ENCODE assay signal across 11 cellular contexts in the genomic region with DNA sequence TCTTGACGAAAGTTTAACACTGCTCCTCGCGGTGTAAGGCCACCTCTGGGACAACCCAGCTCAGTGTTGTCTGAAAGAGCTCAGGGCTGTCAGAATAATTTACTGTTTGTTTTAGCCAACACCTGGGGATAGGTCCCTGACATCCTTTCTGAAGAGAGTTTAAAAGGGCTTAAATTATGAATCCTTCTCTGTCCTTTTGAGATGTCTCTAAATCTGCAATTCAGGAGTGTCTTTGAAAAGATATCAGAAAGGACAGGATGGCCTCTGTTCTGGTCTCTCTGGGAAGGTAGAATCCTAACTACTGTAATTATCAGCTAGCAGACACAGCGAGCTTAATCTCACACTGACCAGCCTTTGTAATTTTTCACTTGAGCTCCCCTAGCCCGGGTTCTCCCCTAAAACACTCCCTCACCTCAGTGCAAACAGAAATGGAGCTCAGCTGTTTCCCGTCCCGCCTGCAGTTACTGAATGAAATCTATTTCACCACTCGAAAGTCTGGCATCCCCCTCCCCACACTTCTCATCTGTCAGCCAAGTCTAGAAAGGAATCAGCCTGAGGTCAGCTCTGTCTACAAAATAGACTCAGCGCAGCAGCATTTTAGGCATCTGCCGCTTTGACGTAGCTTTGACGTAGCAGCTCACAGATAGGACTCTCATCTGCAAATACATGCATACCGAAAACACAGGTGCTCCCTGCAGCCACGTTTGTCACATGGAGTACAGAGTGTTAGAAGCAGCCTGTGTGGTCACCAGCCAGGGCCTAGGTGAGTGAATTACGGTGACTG. TPM values are rescaled to one million over a fixed set of nuclear protein-coding genes. Genes with fewer than 3 reads are reported as not detected.
DNase-seq lines count a peak whose midpoint lies in the region; ATAC-seq and TF ChIP-seq lines count a peak whose summit lies in the region.
"Had no signal": no experiment of that assay in that cellular context is flagged by ENCODE, and none has a peak within 500 bp of the region (broad histone marks: within the 10 kb centered on the region; RNA-seq: fewer than 3 reads in every experiment).

No MANE protein-coding gene starts in this region.

- no peaks in the 10 kb centered on the region for H3K27me3 ChIP-seq in BLaER1
- H3K27me3 ChIP-seq in DND-41 (ENCODE audit: insufficient read depth, low read length, poor library complexity) = no peaks in the 10 kb centered on the region

- H3K4me1 Mint-ChIP-seq in brain (peaks cover 82% of the 10 kb centered on the region), mesothelial cell of epicardium (peaks cover 46% of the 10 kb centered on the region)

- H3K27me3 Mint-ChIP-seq in brain (peaks cover under 1% of the 10 kb centered on the region), mesothelial cell of epicardium (ENCODE audit: low read depth) (no peaks in the 10 kb centered on the region)

- no peak for DNase-seq in DND-41
- DNase-seq in mesothelial cell of epicardium (ENCODE audit: low spot score in 2 of 2, unreplicated experiment in 2 of 2) = no peak
- DNase-seq in NCI-H510A treated with DMSO at 0.1 percent for 48 hours (lab: John Stamatoyannopoulos, UW) = no peak
- no peak for DNase-seq in coronary artery (ENCODE audit: low spot score)
- no peak for DNase-seq in NCI-H146 (lab: John Stamatoyannopoulos, UW)
- DNase-seq: GDM1, NCI-H1105, NCI-H526 treated with DMSO at 0.1 percent for 48 hours, SHP77 treated with DMSO at 0.1 percent for 48 hours had no signal

- H3K27ac ChIP-seq in BLaER1 (no peak overlapping the region), DND-41 (ENCODE audit: low read length) (peak overlapping the region; percentile 27; the same call in 1 of the 2 replicates), coronary artery (no peak overlapping the region)

- H2AFZ ChIP-seq in DND-41 (ENCODE audit: low read depth, low read length) = no peak overlapping the region

- peaks cover 65% of the 10 kb centered on the region for H3K79me2 ChIP-seq in DND-41 (ENCODE audit: insufficient read depth, low read length)

- H3K4me3 ChIP-seq in BLaER1 (no peak overlapping the region), DND-41 (ENCODE audit: low read depth in 1 of 2, low read length in 2 of 2) (no peak overlapping the region), coronary artery (no peak overlapping the region)

- H4K20me1 ChIP-seq in BLaER1 (no peaks in the 10 kb centered on the region), DND-41 (ENCODE audit: insufficient read depth, low read length) (no peaks in the 10 kb centered on the region)

- H3K9me3 ChIP-seq in BLaER1 (no peaks in the 10 kb centered on the region), DND-41 (ENCODE audit: insufficient read depth, low read length, severe bottlenecking) (no peaks in the 10 kb centered on the region)

- peak overlapping the region in 4 of 5 experiments; percentile 17 to 65 (median 45) for H3K4me3 Mint-ChIP-seq in brain
- H3K4me3 Mint-ChIP-seq in mesothelial cell of epicardium = no peak overlapping the region

- H3K4me1 ChIP-seq in BLaER1 (peaks cover 67% of the 10 kb centered on the region), DND-41 (ENCODE audit: insufficient read depth, low read length) (peaks cover 59% of the 10 kb centered on the region)

- H3K27ac Mint-ChIP-seq in brain (peak overlapping the region in 4 of 5 experiments; percentile 14 to 86 (median 80)), mesothelial cell of epicardium (peak overlapping the region; percentile 86)

- TF ChIP-seq CTCF in DND-41 (IDR thresholded peaks at IDR 0.05; ENCODE audit: borderline replicate concordance, extremely low read depth, low read length, poor library complexity, severe bottlenecking) (no peak), brain (conservative IDR thresholded peaks at IDR 0.05) (no peak), mesothelial cell of epicardium (IDR thresholded peaks at IDR 0.05; ENCODE audit: unreplicated experiment) (no peak), coronary artery (IDR thresholded peaks at IDR 0.05) (no peak)

- H3K9me3 Mint-ChIP-seq in brain (peaks cover 0 to 7% (median 1%) of the 10 kb centered on the region in 5 experiments), mesothelial cell of epicardium (no peaks in the 10 kb centered on the region)

- H3K36me3 Mint-ChIP-seq in brain (peaks cover 29% of the 10 kb centered on the region), mesothelial cell of epicardium (no peaks in the 10 kb centered on the region)

- H3K36me3 ChIP-seq in BLaER1 (no peaks in the 10 kb centered on the region), DND-41 (ENCODE audit: insufficient read depth, low read length) (0 out of 2 replicates have a peak, but pooled peaks cover 4% of the 10 kb centered on the region)

- H3K9ac ChIP-seq in BLaER1 (0 out of 2 replicates have a peak overlapping the region, but pooled peaks have one; percentile 34), DND-41 (ENCODE audit: low read depth, low read length) (no peak overlapping the region)

- no peak for ATAC-seq in DND-41 (ENCODE audit: insufficient read depth, low read depth)

- peak overlapping the region; percentile 45 for H3K4me2 ChIP-seq in BLaER1
- no peak overlapping the region for H3K4me2 ChIP-seq in DND-41 (ENCODE audit: insufficient read depth, low read length)

RNA-seq across cellular contexts. Expression of a gene that starts 4.8 kb away (rescaled TPM):
- 4.6 TPM for polyA plus RNA-seq in brain (ENCODE audit: insufficient read depth, low read depth, low replicate concordance)
- total RNA-seq in mesothelial cell of epicardium = 31.1 to 36.2 TPM (median 36.0 TPM) in 3 replicates

RNA-seq across cellular contexts. Expression of a gene that starts 31.9 kb away (rescaled TPM):
- 32.1 TPM for polyA plus RNA-seq in brain (ENCODE audit: insufficient read depth, low read depth, low replicate concordance)
- 36.5 to 37.1 TPM (median 36.7 TPM) in 3 replicates for total RNA-seq in mesothelial cell of epicardium
